ENCODE assay signal across 16 cellular contexts in genomic region chr22:22893891-22894739, GRCh38. TPM values are rescaled to one million over a fixed set of nuclear protein-coding genes. Genes with fewer than 3 reads are reported as not detected.
DNase-seq lines count a peak whose midpoint lies in the region; ATAC-seq and TF ChIP-seq lines count a peak whose summit lies in the region.
"Had no signal": no experiment of that assay in that cellular context is flagged by ENCODE, and none has a peak within 500 bp of the region (broad histone marks: within the 10 kb centered on the region; RNA-seq: fewer than 3 reads in every experiment).

No MANE protein-coding gene starts in this region.

- H3K4me3 Mint-ChIP-seq in activated naive CD8-positive, alpha-beta T cell treated with anti-CD3 and anti-CD28 coated beads, Interleukin-2, amount 50 U/mL, for 24 hours = peak overlapping the region; percentile 34
- H3K4me3 Mint-ChIP-seq: T-helper 2 cell treated with Interferon-gamma antibody and Interleukin-4, amounts not matched to agents 5 μg/mL and 100 μg/mL, for 36 hours had no signal

- H3K36me3 ChIP-seq in BLaER1 treated with 17β-estradiol and CSF1 and Interleukin-3, amounts not matched to agents 10 nM and 100 nM = peaks cover 0 to 26% (median 0%) of the 10 kb centered on the region in 11 experiments; a peak in 5 of 22 replicates
- H3K36me3 ChIP-seq: brain microvascular endothelial cell had no signal

- peaks cover 0 to 54% (median 0%) of the 10 kb centered on the region in 11 experiments; a peak in 5 of 22 replicates for H4K20me1 ChIP-seq in BLaER1 treated with 17β-estradiol and CSF1 and Interleukin-3, amounts not matched to agents 10 nM and 100 nM

- H3K9ac ChIP-seq in BLaER1 treated with 17β-estradiol and CSF1 and Interleukin-3, amounts not matched to agents 10 nM and 100 nM = peak overlapping the region in 10 of 11 experiments; percentile 23 to 88 (median 60); a peak in 19 of 22 replicates

- peaks cover 56 to 100% (median 90%) of the 10 kb centered on the region in 10 experiments for H3K4me1 ChIP-seq in BLaER1 treated with 17β-estradiol and CSF1 and Interleukin-3, amounts not matched to agents 10 nM and 100 nM

- H3K27ac ChIP-seq in BLaER1 treated with 17β-estradiol and CSF1 and Interleukin-3, amounts not matched to agents 10 nM and 100 nM = peak overlapping the region in 10 of 11 experiments; percentile 23 to 91 (median 59); a peak in 18 of 22 replicates
- H3K27ac ChIP-seq: brain microvascular endothelial cell had no signal

- TF ChIP-seq CTCF in GM12865 (IDR thresholded peaks at IDR 0.05; ENCODE audit: insufficient read depth, low read depth, low read length, missing control alignments) (no peak), omental fat pad (IDR thresholded peaks at IDR 0.05) (no peak)

- DNase-seq in GM12865 (ENCODE audit: low read depth) (no peak), omental fat pad (ENCODE audit: low spot score) (peak; percentile 7)
- no peak for DNase-seq in activated naive CD8-positive, alpha-beta T cell treated with anti-CD3 and anti-CD28 coated beads, Interleukin-2, amount 50 U/mL, for 24 hours
- DNase-seq: brain microvascular endothelial cell, cortex of kidney, NCI-H1436 treated with DMSO at 0.1 percent for 48 hours, NCI-H2171 treated with DMSO at 0.1 percent for 48 hours, NCI-H774, nucleus accumbens had no signal

- peaks cover 4% of the 10 kb centered on the region for H3K4me1 Mint-ChIP-seq in activated naive CD8-positive, alpha-beta T cell treated with anti-CD3 and anti-CD28 coated beads, Interleukin-2, amount 50 U/mL, for 24 hours

- no peaks in the 10 kb centered on the region for H3K9me3 Mint-ChIP-seq in activated naive CD8-positive, alpha-beta T cell treated with anti-CD3 and anti-CD28 coated beads, Interleukin-2, amount 50 U/mL, for 24 hours
- H3K9me3 Mint-ChIP-seq: T-helper 2 cell treated with Interferon-gamma antibody and Interleukin-4, amounts not matched to agents 5 μg/mL and 100 μg/mL, for 36 hours had no signal

- H3K9me3 ChIP-seq in BLaER1 treated with 17β-estradiol and CSF1 and Interleukin-3, amounts not matched to agents 10 nM and 100 nM (replicated peaks in 1 of 11) = no peaks in the 10 kb centered on the region

- no peaks in the 10 kb centered on the region for H3K36me3 Mint-ChIP-seq in activated naive CD8-positive, alpha-beta T cell treated with anti-CD3 and anti-CD28 coated beads, Interleukin-2, amount 50 U/mL, for 24 hours (ENCODE audit: low read depth)

- peak overlapping the region; percentile 64 to 98 (median 90) for H3K4me2 ChIP-seq in BLaER1 treated with 17β-estradiol and CSF1 and Interleukin-3, amounts not matched to agents 10 nM and 100 nM

- peak overlapping the region in 7 of 10 experiments; percentile 26 to 74 (median 41); a peak in 14 of 20 replicates for H3K4me3 ChIP-seq in BLaER1 treated with 17β-estradiol and CSF1 and Interleukin-3, amounts not matched to agents 10 nM and 100 nM
- peak overlapping the region; percentile 67 for H3K4me3 ChIP-seq in GM12865 (ENCODE audit: low read depth, low read length)

- H3K27ac Mint-ChIP-seq in activated naive CD8-positive, alpha-beta T cell treated with anti-CD3 and anti-CD28 coated beads, Interleukin-2, amount 50 U/mL, for 24 hours = no peak overlapping the region
- H3K27ac Mint-ChIP-seq: T-helper 2 cell treated with Interferon-gamma antibody and Interleukin-4, amounts not matched to agents 5 μg/mL and 100 μg/mL, for 36 hours had no signal

- peaks cover 0 to 7% (median 0%) of the 10 kb centered on the region in 11 experiments; a peak in 2 of 22 replicates for H3K27me3 ChIP-seq in BLaER1 treated with 17β-estradiol and CSF1 and Interleukin-3, amounts not matched to agents 10 nM and 100 nM

- no peak for ATAC-seq in activated naive CD8-positive, alpha-beta T cell treated with anti-CD3 and anti-CD28 coated beads, Interleukin-2, amount 50 U/mL, for 24 hours
- ATAC-seq in omental fat pad (ENCODE audit: low FRiP score) = no peak
- no peak for ATAC-seq in GM18511 (IDR thresholded peaks at IDR 0.05; ENCODE audit: unreplicated experiment)
- no peak for ATAC-seq in GM21515 (IDR thresholded peaks at IDR 0.05; ENCODE audit: unreplicated experiment)
- ATAC-seq in GM21717 (IDR thresholded peaks at IDR 0.05; ENCODE audit: unreplicated experiment) = no peak

- H3K27me3 Mint-ChIP-seq in activated naive CD8-positive, alpha-beta T cell treated with anti-CD3 and anti-CD28 coated beads, Interleukin-2, amount 50 U/mL, for 24 hours = peaks cover 18% of the 10 kb centered on the region

RNA-seq across cellular contexts. Expression of gene IGLL5, which starts 6.5 kb away (rescaled TPM):
- total RNA-seq in omental fat pad = 1 to 10 TPM; 1.2 to 7.7 (median 1.4) TPM
- total RNA-seq: frontal cortex, M059J had no signal
